In the genomic region with DNA sequence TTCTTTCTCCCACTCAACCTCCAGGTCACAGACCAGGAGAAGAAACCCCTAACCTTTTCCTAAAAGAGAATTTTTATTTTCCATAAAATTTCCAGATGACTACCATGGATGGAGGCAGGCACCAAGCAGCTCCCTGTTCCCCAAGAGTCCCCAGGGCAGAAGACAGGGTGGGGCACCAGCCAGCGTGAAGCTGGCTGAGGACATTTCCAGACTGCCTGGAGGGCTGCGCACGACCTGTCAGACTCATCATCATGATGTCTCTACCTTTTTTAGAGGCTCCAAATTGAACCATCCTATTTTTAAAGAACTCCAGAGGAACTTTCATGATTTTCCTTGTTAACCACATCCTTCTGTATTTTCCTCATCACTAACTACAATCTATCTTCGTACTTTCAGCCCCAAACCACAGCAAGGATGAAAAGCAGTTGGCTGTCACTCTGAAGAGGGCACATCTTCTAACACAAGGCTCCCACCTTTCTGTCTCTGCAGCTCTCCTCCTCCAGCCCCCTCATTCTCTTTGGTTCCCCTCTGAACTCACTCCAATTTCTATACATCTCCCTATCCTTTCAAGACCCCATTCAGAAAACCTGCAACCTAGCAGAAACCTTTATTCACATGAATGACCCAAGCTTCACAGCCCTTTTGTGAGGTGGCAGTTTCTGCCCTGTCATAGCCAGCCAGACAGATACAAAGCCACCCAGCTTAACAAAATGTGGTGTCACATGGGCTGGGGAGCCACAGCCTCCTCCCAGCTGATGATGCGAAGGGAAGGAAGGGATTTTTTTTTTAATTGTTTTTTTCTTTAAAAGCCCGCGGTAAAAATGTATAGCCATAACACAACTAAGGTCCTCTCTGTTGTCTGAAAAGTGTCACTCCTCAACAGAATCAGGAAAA, we compare ENCODE assay signal across 11 cellular contexts. TPM values are rescaled to one million over a fixed set of nuclear protein-coding genes. Genes with fewer than 3 reads are reported as not detected.
DNase-seq lines count a peak whose midpoint lies in the region; ATAC-seq and TF ChIP-seq lines count a peak whose summit lies in the region.
"Had no signal": no experiment of that assay in that cellular context is flagged by ENCODE, and none has a peak within 500 bp of the region (broad histone marks: within the 10 kb centered on the region; RNA-seq: fewer than 3 reads in every experiment).

No MANE protein-coding gene starts in this region.

- no peak for TF ChIP-seq CTCF in endothelial cell (IDR thresholded peaks at IDR 0.05; ENCODE audit: unreplicated experiment)

- peak overlapping the region in 1 of 3 donors; percentile 30 for H3K4me3 Mint-ChIP-seq in T-cell
- H3K4me3 Mint-ChIP-seq in endothelial cell (ENCODE audit: unreplicated experiment), result peak overlapping the region; percentile 4
- no peak overlapping the region for H3K4me3 Mint-ChIP-seq in stimulated activated naive B cell treated with anti-CD40 and anti-IgM and Interleukin-4, amounts not matched to agents 10 μg/mL and 1 μg/mL and 100 μg/mL, for 72 hours

- H3K27me3 Mint-ChIP-seq in T-cell, result no peaks in the 10 kb centered on the region
- peaks cover 2% of the 10 kb centered on the region for H3K27me3 Mint-ChIP-seq in endothelial cell (ENCODE audit: unreplicated experiment)
- no peaks in the 10 kb centered on the region for H3K27me3 Mint-ChIP-seq in stimulated activated naive B cell treated with anti-CD40 and anti-IgM and Interleukin-4, amounts not matched to agents 10 μg/mL and 1 μg/mL and 100 μg/mL, for 72 hours

- CTCF ChIA-PET in T-cell (lab: Charles Lee), result interaction anchor here in 1 of 2 donors (0.6 kb wide), 1 partner anchor 78 kb away, joined by 3 read pairs; no protein-coding TSS in a partner anchor

- POLR2A ChIA-PET in T-cell (lab: Charles Lee), result no interaction called here

- peak; percentile 8 for DNase-seq in activated naive CD4-positive, alpha-beta T cell treated with Interleukin-2 at 50 U/mL for 16 hours
- DNase-seq in activated naive CD4-positive, alpha-beta T cell treated with anti-CD3 and anti-CD28 coated beads, Interleukin-2, amount 50 U/mL, for 16 hours, result no peak
- peak in 1 of 34 experiments; percentile 9 for DNase-seq in T-cell
- DNase-seq in endothelial cell (ENCODE audit: low spot score), result no peak
- no peak for DNase-seq in stimulated activated naive B cell treated with anti-CD40 and anti-IgM and Interleukin-4, amounts not matched to agents 10 μg/mL and 1 μg/mL and 100 μg/mL, for 72 hours
- no peak for DNase-seq in NCI-H226
- DNase-seq: AML-193, mesendoderm had no signal

- H3K27ac Mint-ChIP-seq in T-cell (peak overlapping the region; percentile 69 to 78), endothelial cell (ENCODE audit: unreplicated experiment) (peak overlapping the region; percentile 22)
- H3K27ac Mint-ChIP-seq in stimulated activated naive B cell treated with anti-CD40 and anti-IgM and Interleukin-4, amounts not matched to agents 10 μg/mL and 1 μg/mL and 100 μg/mL, for 72 hours, result peak overlapping the region; percentile 31

- H3K36me3 Mint-ChIP-seq in T-cell (peaks cover 34% of the 10 kb centered on the region), endothelial cell (ENCODE audit: low read depth, unreplicated experiment) (peaks cover 30% of the 10 kb centered on the region)
- H3K36me3 Mint-ChIP-seq in stimulated activated naive B cell treated with anti-CD40 and anti-IgM and Interleukin-4, amounts not matched to agents 10 μg/mL and 1 μg/mL and 100 μg/mL, for 72 hours, result peaks cover 35 to 50% of the 10 kb centered on the region in 2 donors

- H3K4me1 Mint-ChIP-seq in T-cell (peaks cover 45 to 51% (median 50%) of the 10 kb centered on the region in 3 donors), endothelial cell (ENCODE audit: unreplicated experiment) (peaks cover 4% of the 10 kb centered on the region)
- H3K4me1 Mint-ChIP-seq in stimulated activated naive B cell treated with anti-CD40 and anti-IgM and Interleukin-4, amounts not matched to agents 10 μg/mL and 1 μg/mL and 100 μg/mL, for 72 hours, result peaks cover 27 to 65% of the 10 kb centered on the region in 2 donors

- H3K9me3 Mint-ChIP-seq in T-cell, result no peaks in the 10 kb centered on the region
- no peaks in the 10 kb centered on the region for H3K9me3 Mint-ChIP-seq in endothelial cell (ENCODE audit: unreplicated experiment)
- H3K9me3 Mint-ChIP-seq in stimulated activated naive B cell treated with anti-CD40 and anti-IgM and Interleukin-4, amounts not matched to agents 10 μg/mL and 1 μg/mL and 100 μg/mL, for 72 hours, result no peaks in the 10 kb centered on the region

- ATAC-seq in T-cell (replicated peaks in 1 of 4) (peak; percentile 50 to 78 (median 62)), GM21528 (IDR thresholded peaks at IDR 0.05; ENCODE audit: low FRiP score, unreplicated experiment) (no peak), HG02763 (IDR thresholded peaks at IDR 0.05; ENCODE audit: unreplicated experiment) (no peak)
- peak; percentile 77 to 88 for ATAC-seq in stimulated activated naive B cell treated with anti-CD40 and anti-IgM and Interleukin-4, amounts not matched to agents 10 μg/mL and 1 μg/mL and 100 μg/mL, for 72 hours (replicated peaks)
- ATAC-seq: HepG2 had no signal

RNA-seq across cellular contexts. Expression of a gene that starts 11.1 kb away (rescaled TPM):
- total RNA-seq in T-cell (10 to 100 TPM; 10.2 to 18.1 (median 15.0) TPM), endothelial cell (ENCODE audit: unreplicated experiment) (26.3 TPM)

RNA-seq across cellular contexts. Expression of a gene that starts 16.7 kb away (rescaled TPM):
- total RNA-seq in T-cell (10 to 100 TPM; 22.3 to 28.9 (median 27.4) TPM), endothelial cell (ENCODE audit: unreplicated experiment) (24.4 TPM)

Comparison
In these comparisons a context has a peak if more than half of its experiments do, and no peak if none do; other contexts are left out.
1. ATAC-seq: peak in T-cell (4 of 4) and stimulated activated naive B cell treated with anti-CD40 and anti-IgM and Interleukin-4, amounts not matched to agents 10 μg/mL and 1 μg/mL and 100 μg/mL, for 72 hours (2 of 2); none in GM21528 (single experiment) and HG02763 (single experiment).
2. H3K27ac Mint-ChIP-seq: peak in every context shown above with its lines; median percentile 74 in T-cell; 31 in stimulated activated naive B cell treated with anti-CD40 and anti-IgM and Interleukin-4, amounts not matched to agents 10 μg/mL and 1 μg/mL and 100 μg/mL, for 72 hours; 22 in endothelial cell.